ENCODE assay signal across 18 cellular contexts in the genomic region with DNA sequence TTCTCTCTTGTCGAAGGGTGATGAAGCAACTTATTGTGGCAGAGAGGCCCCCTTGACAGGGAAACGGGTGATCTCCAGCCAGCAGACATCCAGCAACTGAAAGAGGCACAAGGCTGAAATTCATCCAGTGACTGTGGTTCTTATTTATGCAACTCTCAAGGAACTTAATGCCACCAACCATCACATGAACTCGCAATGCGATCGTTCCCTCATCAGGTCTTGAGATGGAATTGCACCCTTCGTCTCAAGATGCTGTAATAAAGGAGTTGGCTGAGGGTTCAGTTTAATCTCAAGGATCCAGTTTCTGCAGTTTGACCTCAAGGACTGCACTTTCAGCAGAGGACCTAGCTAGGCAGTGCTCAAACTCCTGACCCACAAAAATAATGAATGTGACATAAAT.
DNase-seq lines count a peak whose midpoint lies in the region; ATAC-seq and FAIRE-seq lines count a peak whose summit lies in the region.
"Had no signal": no experiment of that assay in that cellular context is flagged by ENCODE, and none has a peak within 500 bp of the region (broad histone marks: within the 10 kb centered on the region; RNA-seq: fewer than 3 reads in every experiment).

No MANE protein-coding gene starts in this region.

- ATAC-seq in GM21423 (IDR thresholded peaks at IDR 0.05; ENCODE audit: unreplicated experiment) = no peak
- ATAC-seq in activated CD4-positive, alpha-beta T cell treated with anti-CD3 and anti-CD28 coated beads for 36 hours = no peak

- FAIRE-seq in HTR-8/SVneo (lab: Jason Lieb, UNC) = peak; percentile 81

- no peak overlapping the region for H3K27ac ChIP-seq in subcutaneous abdominal adipose tissue (ENCODE audit: low read depth, low read length)
- H3K27ac ChIP-seq: BLaER1 treated with 17β-estradiol and CSF1 and Interleukin-3, amounts not matched to agents 10 nM and 100 nM; PC-9 had no signal

- H3K27me3 ChIP-seq in subcutaneous abdominal adipose tissue (ENCODE audit: control insufficient read depth in 5 of 5, insufficient read depth in 4 of 5, low read length in 5 of 5) = no peaks in the 10 kb centered on the region
- H3K27me3 ChIP-seq: BLaER1 treated with 17β-estradiol and CSF1 and Interleukin-3, amounts not matched to agents 10 nM and 100 nM had no signal

- peak overlapping the region in 3 of 5 donors; percentile 22 to 47 (median 31) for H3K4me3 ChIP-seq in subcutaneous abdominal adipose tissue (ENCODE audit: low read depth in 1 of 5, low read length in 5 of 5)
- H3K4me3 ChIP-seq: BLaER1 treated with 17β-estradiol and CSF1 and Interleukin-3, amounts not matched to agents 10 nM and 100 nM; PC-9 had no signal

- H3K27ac Mint-ChIP-seq in activated CD4-positive, alpha-beta T cell treated with anti-CD3 and anti-CD28 coated beads for 36 hours = no peak overlapping the region

- H3K9ac ChIP-seq in subcutaneous abdominal adipose tissue (ENCODE audit: low read length in 5 of 5) = no peak overlapping the region
- H3K9ac ChIP-seq: BLaER1 treated with 17β-estradiol and CSF1 and Interleukin-3, amounts not matched to agents 10 nM and 100 nM had no signal

- no peaks in the 10 kb centered on the region for H3K27me3 Mint-ChIP-seq in activated CD4-positive, alpha-beta T cell treated with anti-CD3 and anti-CD28 coated beads for 36 hours

- H3K36me3 Mint-ChIP-seq in activated CD4-positive, alpha-beta T cell treated with anti-CD3 and anti-CD28 coated beads for 36 hours (ENCODE audit: low read depth) = no peaks in the 10 kb centered on the region

- peaks cover 0 to 10% (median 4%) of the 10 kb centered on the region in 5 donors for H3K4me1 ChIP-seq in subcutaneous abdominal adipose tissue (ENCODE audit: control insufficient read depth in 5 of 5, insufficient read depth in 5 of 5, low read length in 5 of 5)
- H3K4me1 ChIP-seq: BLaER1 treated with 17β-estradiol and CSF1 and Interleukin-3, amounts not matched to agents 10 nM and 100 nM had no signal

- H3K36me3 ChIP-seq in subcutaneous abdominal adipose tissue (ENCODE audit: control insufficient read depth in 5 of 5, insufficient read depth in 5 of 5, low read length in 5 of 5) = no peaks in the 10 kb centered on the region
- H3K36me3 ChIP-seq: BLaER1 treated with 17β-estradiol and CSF1 and Interleukin-3, amounts not matched to agents 10 nM and 100 nM had no signal

- POLR2A ChIA-PET in activated CD4-positive, alpha-beta T cell treated with anti-CD3 and anti-CD28 coated beads for 36 hours (lab: Charles Lee) = no interaction called here

- peak; percentile 10 for DNase-seq in HTR-8/SVneo (ENCODE audit: insufficient read length, low spot score)
- DNase-seq in SKM-1 treated with dmso at 0.1 percent for 144 hours (lab: John Stamatoyannopoulos, UW; ENCODE audit: unreplicated experiment) = peak; percentile 25
- peak; percentile 19 for DNase-seq in iPS-NIHi11 (ENCODE audit: low spot score)
- no peak for DNase-seq in activated CD4-positive, alpha-beta T cell treated with anti-CD3 and anti-CD28 coated beads for 36 hours
- no peak for DNase-seq in stimulated activated CD4-positive, alpha-beta T cell treated with anti-CD3 and anti-CD28 coated beads, Interleukin-1b, Interleukin-23, amount 100 ng/mL, for 48 hours
- DNase-seq: COR-L47, DMS153, EL, HCEC 1CT, NCI-H1048, NCI-H146, NCI-H2081 treated with DMSO at 0.1 percent for 48 hours, NCI-H226, NCI-H526, PC-9 had no signal

- intact Hi-C loops in activated CD4-positive, alpha-beta T cell treated with anti-CD3 and anti-CD28 coated beads for 36 hours (cut with DNase I, micrococcal nuclease) = no loop called here

- peaks cover 0 to 5% (median 0%) of the 10 kb centered on the region in 5 donors for H3K9me3 ChIP-seq in subcutaneous abdominal adipose tissue (ENCODE audit: control insufficient read depth in 5 of 5, low read length in 5 of 5)

- H3K4me3 Mint-ChIP-seq in activated CD4-positive, alpha-beta T cell treated with anti-CD3 and anti-CD28 coated beads for 36 hours = no peak overlapping the region

- peaks cover 17% of the 10 kb centered on the region for H3K9me3 Mint-ChIP-seq in activated CD4-positive, alpha-beta T cell treated with anti-CD3 and anti-CD28 coated beads for 36 hours (ENCODE audit: low read depth)

- no peaks in the 10 kb centered on the region for H3K4me1 Mint-ChIP-seq in activated CD4-positive, alpha-beta T cell treated with anti-CD3 and anti-CD28 coated beads for 36 hours

- CTCF ChIA-PET in activated CD4-positive, alpha-beta T cell treated with anti-CD3 and anti-CD28 coated beads for 36 hours (lab: Charles Lee) = no interaction called here

Comparison
In these comparisons a context has a peak if more than half of its experiments do, and no peak if none do; other contexts are left out.
1. DNase-seq: peak in HTR-8/SVneo (single experiment), SKM-1 treated with dmso at 0.1 percent for 144 hours (single experiment) and iPS-NIHi11 (single experiment); none in activated CD4-positive, alpha-beta T cell treated with anti-CD3 and anti-CD28 coated beads for 36 hours (single experiment) and stimulated activated CD4-positive, alpha-beta T cell treated with anti-CD3 and anti-CD28 coated beads, Interleukin-1b, Interleukin-23, amount 100 ng/mL, for 48 hours (single experiment).